In the genomic region with DNA sequence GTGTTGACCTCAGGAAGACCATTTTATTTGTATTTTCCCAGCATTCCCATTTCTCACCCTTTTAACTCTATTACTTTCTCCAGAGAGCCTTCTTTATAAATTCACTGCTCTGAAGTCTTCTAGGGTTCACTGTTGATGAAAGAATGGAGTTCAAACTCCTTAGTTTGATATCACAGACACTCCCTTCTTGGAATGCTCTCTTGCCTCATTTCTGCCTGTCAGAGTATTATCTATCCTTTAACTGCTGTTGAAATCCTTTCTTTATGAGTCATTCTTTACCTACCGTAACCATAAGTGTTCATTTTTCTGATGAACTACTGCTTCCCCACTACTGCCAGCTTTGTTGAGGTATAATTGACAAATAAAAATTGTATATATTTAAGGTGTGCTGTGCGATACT, we compare ENCODE assay signal across 12 cellular contexts. TPM values are rescaled to one million over a fixed set of nuclear protein-coding genes. Genes with fewer than 3 reads are reported as not detected.
DNase-seq lines count a peak whose midpoint lies in the region; ATAC-seq and TF ChIP-seq lines count a peak whose summit lies in the region.
"Had no signal": no experiment of that assay in that cellular context is flagged by ENCODE, and none has a peak within 500 bp of the region (broad histone marks: within the 10 kb centered on the region; RNA-seq: fewer than 3 reads in every experiment).

No MANE protein-coding gene starts in this region.

- no peak overlapping the region for H2AFZ ChIP-seq in fibroblast of lung (ENCODE audit: low read length)

- peaks cover 87% of the 10 kb centered on the region for H3K79me2 ChIP-seq in fibroblast of lung (ENCODE audit: control insufficient read depth, insufficient read depth, low read length)

- H3K9me3 ChIP-seq in fibroblast of lung (ENCODE audit: control insufficient read depth, insufficient read depth, low read depth, low read length) (no peaks in the 10 kb centered on the region), heart left ventricle (peaks cover 0 to 36% (median 8%) of the 10 kb centered on the region in 12 donors)

- no peaks in the 10 kb centered on the region for H4K20me1 ChIP-seq in fibroblast of lung (ENCODE audit: control insufficient read depth, extremely low read depth, insufficient read depth, low read length)

- DNase-seq in natural killer cell treated with Interleukin-12 subunit alpha and Interleukin-12 subunit beta and Interleukin-15 and Interleukin-18, amount 100 ng/mL, for 72 hours (ENCODE audit: low spot score): no peak
- DNase-seq in natural killer cell: no peak
- DNase-seq in RWPE1 (ENCODE audit: low spot score): peak; percentile 44
- DNase-seq in fibroblast of lung (ENCODE audit: low read depth in 2 of 2): peak in 1 of 2 donors; percentile 74
- DNase-seq in type B pancreatic cell (ENCODE audit: extremely low spot score, unreplicated experiment): no peak
- DNase-seq in cerebellar nuclear complex (lab: John Stamatoyannopoulos, UW): no peak
- no peak for DNase-seq in NCI-H2029 (lab: John Stamatoyannopoulos, UW)
- DNase-seq in heart left ventricle: no peak
- DNase-seq: kidney; NCI-H345; stimulated activated CD4-positive, alpha-beta T cell treated with anti-CD3 and anti-CD28 coated beads, Interleukin-2, amount 100 ng/mL, for 48 hours; stomach had no signal

- POLR2A ChIA-PET in RWPE1 (lab: Yijun Ruan, JAX; ENCODE audit: low non-redundant PET): no interaction called here

- H3K4me3 Mint-ChIP-seq in natural killer cell treated with Interleukin-12 subunit alpha and Interleukin-12 subunit beta and Interleukin-15 and Interleukin-18, amount 100 ng/mL, for 72 hours: peak overlapping the region; percentile 4
- H3K4me3 Mint-ChIP-seq in natural killer cell: no peak overlapping the region
- peak overlapping the region; percentile 75 for H3K4me3 Mint-ChIP-seq in type B pancreatic cell

- H3K9ac ChIP-seq in fibroblast of lung (ENCODE audit: insufficient read depth, low read length): no peak overlapping the region

- TF ChIP-seq POLR2A in heart left ventricle (IDR thresholded peaks at IDR 0.05): no peak

- H3K27me3 ChIP-seq in fibroblast of lung (ENCODE audit: control insufficient read depth, insufficient read depth, low read length): no peaks in the 10 kb centered on the region
- H3K27me3 ChIP-seq in heart left ventricle: no peaks in the 10 kb centered on the region
- H3K27me3 ChIP-seq: stomach had no signal

- WGBS in heart left ventricle, 4 donors: 78 to 82% (median 80%) methylated on average over 2 of the region's 2 CpGs

- ATAC-seq in natural killer cell treated with Interleukin-12 subunit alpha and Interleukin-12 subunit beta and Interleukin-15 and Interleukin-18, amount 100 ng/mL, for 72 hours: no peak
- ATAC-seq in natural killer cell (no peak), heart left ventricle (no peak)

- CTCF ChIA-PET in RWPE1 (lab: Yijun Ruan, JAX): no interaction called here

- H3K27ac ChIP-seq in RWPE1: no peak overlapping the region
- H3K27ac ChIP-seq in fibroblast of lung (ENCODE audit: insufficient read depth, low read length): no peak overlapping the region
- H3K27ac ChIP-seq in heart left ventricle: no peak overlapping the region
- H3K27ac ChIP-seq: stomach had no signal

- H3K36me3 Mint-ChIP-seq in natural killer cell treated with Interleukin-12 subunit alpha and Interleukin-12 subunit beta and Interleukin-15 and Interleukin-18, amount 100 ng/mL, for 72 hours: peaks cover 26% of the 10 kb centered on the region
- H3K36me3 Mint-ChIP-seq in natural killer cell (peaks cover 9% of the 10 kb centered on the region), type B pancreatic cell (peaks cover 35% of the 10 kb centered on the region)

- peaks cover 46 to 52% of the 10 kb centered on the region in 2 donors for H3K4me1 Mint-ChIP-seq in natural killer cell treated with Interleukin-12 subunit alpha and Interleukin-12 subunit beta and Interleukin-15 and Interleukin-18, amount 100 ng/mL, for 72 hours (ENCODE audit: low read depth in 2 of 2)
- peaks cover 47 to 59% of the 10 kb centered on the region in 2 donors for H3K4me1 Mint-ChIP-seq in natural killer cell
- H3K4me1 Mint-ChIP-seq in type B pancreatic cell (ENCODE audit: unreplicated experiment): peaks cover 6% of the 10 kb centered on the region

- no peak for TF ChIP-seq CTCF in natural killer cell (IDR thresholded peaks at IDR 0.05)
- TF ChIP-seq CTCF in RWPE1 (conservative IDR thresholded peaks at IDR 0.05; ENCODE audit: low read depth): no peak
- TF ChIP-seq CTCF in fibroblast of lung (conservative IDR thresholded peaks at IDR 0.05 in 1 of 2, IDR thresholded peaks at IDR 0.05 in 1 of 2; ENCODE audit: low read depth in 1 of 2, low read length in 2 of 2): no peak
- no peak for TF ChIP-seq CTCF in type B pancreatic cell (conservative IDR thresholded peaks at IDR 0.05)
- no peak for TF ChIP-seq CTCF in heart left ventricle (IDR thresholded peaks at IDR 0.05)

- H3K4me1 ChIP-seq in fibroblast of lung (ENCODE audit: control insufficient read depth, extremely low read depth, insufficient read depth, low read length) (no peaks in the 10 kb centered on the region), heart left ventricle (peaks cover 0 to 37% (median 17%) of the 10 kb centered on the region in 12 donors)

- peak overlapping the region in 1 of 2 donors; percentile 56 for H3K27ac Mint-ChIP-seq in natural killer cell treated with Interleukin-12 subunit alpha and Interleukin-12 subunit beta and Interleukin-15 and Interleukin-18, amount 100 ng/mL, for 72 hours
- no peak overlapping the region for H3K27ac Mint-ChIP-seq in natural killer cell
- peak overlapping the region; percentile 83 for H3K27ac Mint-ChIP-seq in type B pancreatic cell

- H3K27me3 Mint-ChIP-seq in natural killer cell treated with Interleukin-12 subunit alpha and Interleukin-12 subunit beta and Interleukin-15 and Interleukin-18, amount 100 ng/mL, for 72 hours: no peaks in the 10 kb centered on the region
- H3K27me3 Mint-ChIP-seq in natural killer cell (ENCODE audit: low read depth in 2 of 2) (no peaks in the 10 kb centered on the region), type B pancreatic cell (no peaks in the 10 kb centered on the region)

- H3K36me3 ChIP-seq in fibroblast of lung (ENCODE audit: control insufficient read depth, insufficient read depth, low read length) (no peaks in the 10 kb centered on the region), heart left ventricle (peaks cover 0 to 3% (median 0%) of the 10 kb centered on the region in 9 donors)

- H3K9me3 Mint-ChIP-seq in natural killer cell treated with Interleukin-12 subunit alpha and Interleukin-12 subunit beta and Interleukin-15 and Interleukin-18, amount 100 ng/mL, for 72 hours: peaks cover 10% of the 10 kb centered on the region
- peaks cover 5 to 10% of the 10 kb centered on the region in 2 donors for H3K9me3 Mint-ChIP-seq in natural killer cell
- H3K9me3 Mint-ChIP-seq in type B pancreatic cell: peaks cover 13% of the 10 kb centered on the region

- H3K4me2 ChIP-seq in fibroblast of lung (ENCODE audit: extremely low read depth, insufficient read depth, low read length): peak overlapping the region; percentile 9

- no peak overlapping the region for H3K4me3 ChIP-seq in fibroblast of lung (replicated peaks in 1 of 4; ENCODE audit: control extremely low read depth in 1 of 4, insufficient read depth in 1 of 4, low read depth in 3 of 4, low read length in 4 of 4)
- H3K4me3 ChIP-seq in heart left ventricle: no peak overlapping the region
- H3K4me3 ChIP-seq: stomach had no signal

- intact Hi-C loops in natural killer cell (cut with micrococcal nuclease) (no loop called here), heart left ventricle (cut with DNase I) (loop anchor here in 5 of 10 donors (10.0 kb wide), 2 partner anchors 112 to 202 kb away; a partner anchor contains a TSS)

RNA-seq across cellular contexts. Expression of a gene that starts 4.3 kb away (rescaled TPM):
- total RNA-seq in natural killer cell treated with Interleukin-12 subunit alpha and Interleukin-12 subunit beta and Interleukin-15 and Interleukin-18, amount 100 ng/mL, for 72 hours: 10 to 100 TPM; 25.4 to 36.1 TPM
- total RNA-seq in natural killer cell: 10 to 100 TPM; 23.5 to 33.9 (median 31.8) TPM
- total RNA-seq in fibroblast of lung: 37.8 and 43.1 TPM in 2 replicates
- polyA plus RNA-seq in fibroblast of lung: 25.1 and 38.9 TPM in 2 replicates
- 12.1 and 16.7 TPM in 2 replicates for polyA plus RNA-seq in fibroblast of lung (2012)
- 28.2 and 38.5 TPM in 2 replicates for polyA minus RNA-seq in fibroblast of lung (ENCODE audit: low replicate concordance)
- 25.1 and 26.6 TPM in 2 replicates for total RNA-seq in type B pancreatic cell (ENCODE audit: low replicate concordance)
- 10 to 100 TPM in 4 of 9 donors, 1 to 10 TPM in 5; 7.0 to 14.4 (median 9.7) TPM for total RNA-seq in heart left ventricle
- polyA plus RNA-seq in heart left ventricle: 1 to 10 TPM; 2.4 to 7.8 TPM
